ENCODE assay signal across 8 cellular contexts in genomic region chr6:141464490-141464889, GRCh38.
A peak's percentile ranks its signal among the peaks of the same experiment; 100 is the strongest.
DNase-seq lines count a peak whose midpoint lies in the region; ATAC-seq and TF ChIP-seq lines count a peak whose summit lies in the region.

No MANE protein-coding gene starts in this region.

- TF ChIP-seq POLR2A in uterus (IDR thresholded peaks at IDR 0.05) = no peak

- no peaks in the 10 kb centered on the region for H3K4me1 ChIP-seq in uterus

- H3K4me1 Mint-ChIP-seq in activated CD8-positive, alpha-beta memory T cell treated with anti-CD3 and anti-CD28 coated beads, Interleukin-2, amount 10 ng/mL, durations not matched to agents 7 days and 5 days = peaks cover 9% of the 10 kb centered on the region
- peaks cover 3% of the 10 kb centered on the region for H3K4me1 Mint-ChIP-seq in endothelial cell (ENCODE audit: unreplicated experiment)

- ATAC-seq in activated CD8-positive, alpha-beta memory T cell treated with anti-CD3 and anti-CD28 coated beads, Interleukin-2, amount 10 ng/mL, durations not matched to agents 7 days and 5 days = peak; percentile 33
- ATAC-seq in HG03045 (IDR thresholded peaks at IDR 0.05; ENCODE audit: unreplicated experiment) = peak; percentile 58

- TF ChIP-seq CTCF in uterus (IDR thresholded peaks at IDR 0.05) (no peak), endothelial cell (IDR thresholded peaks at IDR 0.05; ENCODE audit: unreplicated experiment) (no peak)

- peaks cover 5% of the 10 kb centered on the region for H3K36me3 Mint-ChIP-seq in activated CD8-positive, alpha-beta memory T cell treated with anti-CD3 and anti-CD28 coated beads, Interleukin-2, amount 10 ng/mL, durations not matched to agents 7 days and 5 days
- H3K36me3 Mint-ChIP-seq in endothelial cell (ENCODE audit: low read depth, unreplicated experiment) = no peaks in the 10 kb centered on the region

- no peak overlapping the region for H3K4me3 ChIP-seq in uterus

- no peaks in the 10 kb centered on the region for H3K36me3 ChIP-seq in uterus

- no peaks in the 10 kb centered on the region for H3K9me3 Mint-ChIP-seq in activated CD8-positive, alpha-beta memory T cell treated with anti-CD3 and anti-CD28 coated beads, Interleukin-2, amount 10 ng/mL, durations not matched to agents 7 days and 5 days (ENCODE audit: low read depth)
- H3K9me3 Mint-ChIP-seq in endothelial cell (ENCODE audit: unreplicated experiment) = no peaks in the 10 kb centered on the region

- CTCF ChIA-PET in activated CD8-positive, alpha-beta memory T cell treated with anti-CD3 and anti-CD28 coated beads, Interleukin-2, amount 10 ng/mL, durations not matched to agents 7 days and 5 days (lab: Charles Lee) = no interaction called here

- DNase-seq in activated CD8-positive, alpha-beta memory T cell treated with anti-CD3 and anti-CD28 coated beads, Interleukin-2, amount 10 ng/mL, durations not matched to agents 7 days and 5 days = no peak
- DNase-seq in activated CD8-positive, alpha-beta memory T cell treated with anti-CD3 and anti-CD28 coated beads, Interleukin-2, amount 50 U/mL, for 48 hours = no peak
- DNase-seq in NCI-H226 (peak; percentile 27), fibroblast of peridontal ligament (ENCODE audit: extremely low read depth) (peak; percentile 61), uterus (no peak), endothelial cell (ENCODE audit: low spot score) (no peak)
- DNase-seq in activated CD4-positive, alpha-beta T cell treated with anti-CD3 and anti-CD28 coated beads, Interleukin-2, amount 50 U/mL, for 48 hours = no peak

- intact Hi-C loops in uterus (cut with DNase I; ENCODE audit: low total_unique reads) = no loop called here

- H3K4me3 Mint-ChIP-seq in activated CD8-positive, alpha-beta memory T cell treated with anti-CD3 and anti-CD28 coated beads, Interleukin-2, amount 10 ng/mL, durations not matched to agents 7 days and 5 days = no peak overlapping the region
- no peak overlapping the region for H3K4me3 Mint-ChIP-seq in endothelial cell (ENCODE audit: unreplicated experiment)

- no peaks in the 10 kb centered on the region for H3K27me3 Mint-ChIP-seq in activated CD8-positive, alpha-beta memory T cell treated with anti-CD3 and anti-CD28 coated beads, Interleukin-2, amount 10 ng/mL, durations not matched to agents 7 days and 5 days
- H3K27me3 Mint-ChIP-seq in endothelial cell (ENCODE audit: unreplicated experiment) = no peaks in the 10 kb centered on the region

- H3K27ac ChIP-seq in uterus = no peak overlapping the region

- no peaks in the 10 kb centered on the region for H3K9me3 ChIP-seq in uterus

- H3K27ac Mint-ChIP-seq in activated CD8-positive, alpha-beta memory T cell treated with anti-CD3 and anti-CD28 coated beads, Interleukin-2, amount 10 ng/mL, durations not matched to agents 7 days and 5 days = no peak overlapping the region
- no peak overlapping the region for H3K27ac Mint-ChIP-seq in endothelial cell (ENCODE audit: unreplicated experiment)

- H3K27me3 ChIP-seq in uterus = no peaks in the 10 kb centered on the region

Comparison
In these comparisons a context has a peak if more than half of its experiments do, and no peak if none do; other contexts are left out.
1. DNase-seq: peak in NCI-H226 (single experiment) and fibroblast of peridontal ligament (single experiment); none in activated CD8-positive, alpha-beta memory T cell treated with anti-CD3 and anti-CD28 coated beads, Interleukin-2, amount 10 ng/mL, durations not matched to agents 7 days and 5 days (single experiment), activated CD8-positive, alpha-beta memory T cell treated with anti-CD3 and anti-CD28 coated beads, Interleukin-2, amount 50 U/mL, for 48 hours (single experiment), uterus (0 of 2), endothelial cell (single experiment) and activated CD4-positive, alpha-beta T cell treated with anti-CD3 and anti-CD28 coated beads, Interleukin-2, amount 50 U/mL, for 48 hours (0 of 2).